Comparison of ENCODE assay signal across 8 cellular contexts in genomic region chr4:4430492-4431195, GRCh38. TPM values are rescaled to one million over a fixed set of nuclear protein-coding genes. Genes with fewer than 3 reads are reported as not detected.
DNase-seq lines count a peak whose midpoint lies in the region; ATAC-seq and TF ChIP-seq lines count a peak whose summit lies in the region.

No MANE protein-coding gene starts in this region.

- no peak overlapping the region for H3K27ac ChIP-seq in 22Rv1

- peak; percentile 91 for TF ChIP-seq CTCF in 22Rv1 (IDR thresholded peaks at IDR 0.05)
- peak; percentile 86 for TF ChIP-seq CTCF in GM12864 (IDR thresholded peaks at IDR 0.05; ENCODE audit: low read depth, low read length, missing control alignments)
- peak; percentile 81 for TF ChIP-seq CTCF in fibroblast of villous mesenchyme (IDR thresholded peaks at IDR 0.05; ENCODE audit: insufficient read depth, low read depth, low read length)

- ATAC-seq in HG02981 (IDR thresholded peaks at IDR 0.05; ENCODE audit: unreplicated experiment): peak; percentile 73
- no peak for ATAC-seq in HG03097 (IDR thresholded peaks at IDR 0.05; ENCODE audit: low FRiP score, unreplicated experiment)

- DNase-seq in GM12864 (ENCODE audit: low read depth) (peak; percentile 30), NCI-H82 (lab: John Stamatoyannopoulos, UW) (peak; percentile 89), activated T-cell treated with anti-CD3 and anti-CD28 coated beads for 48 hours (ENCODE audit: low read depth) (peak; percentile 39), fibroblast of villous mesenchyme (ENCODE audit: low read depth) (peak; percentile 62), pulmonary artery endothelial cell (ENCODE audit: low read depth, low spot score) (peak; percentile 11)

- H3K4me3 ChIP-seq in GM12864 (ENCODE audit: low read depth, low read length) (no peak overlapping the region), fibroblast of villous mesenchyme (ENCODE audit: low read depth, low read length) (no peak overlapping the region)

RNA-seq across cellular contexts. Expression of gene NSG1, which starts 43.7 kb away (rescaled TPM):
- total RNA-seq in fibroblast of villous mesenchyme: 0.32 and 0.86 TPM in 2 replicates
- 13.7 and 33.4 TPM in 2 replicates for total RNA-seq in pulmonary artery endothelial cell

Comparison
In these comparisons a context has a peak if more than half of its experiments do, and no peak if none do; other contexts are left out.
1. DNase-seq: peak in every context shown above with its lines; median percentile 89 in NCI-H82; 62 in fibroblast of villous mesenchyme; 39 in activated T-cell treated with anti-CD3 and anti-CD28 coated beads for 48 hours; 30 in GM12864; 11 in pulmonary artery endothelial cell.